In genomic region chr6:33740204-33740608, GRCh38 we compare ENCODE assay signal across 1 cellular context.
TF ChIP-seq lines count a peak whose summit lies in the region.

No MANE protein-coding gene starts in this region.

TF ChIP-seq in HepG2, 621 proteins besides CTCF, POLR2A, EP300 and RAD21 (continues in another document):
- TF ChIP-seq ZBTB4 (CRISPR knock-in tag; IDR thresholded peaks at IDR 0.05; ENCODE audit: borderline replicate concordance): 0 out of 2 replicates have a peak, but pooled peaks have one; percentile 20
- TF ChIP-seq CBX5 (CRISPR knock-in tag; IDR thresholded peaks at IDR 0.05; ENCODE audit: borderline replicate concordance): peak; percentile 90; the same call in 1 of the 2 replicates
- 0 out of 2 replicates have a peak, but pooled peaks have one; percentile 34 for TF ChIP-seq YEATS2 (CRISPR knock-in tag; IDR thresholded peaks at IDR 0.05; ENCODE audit: borderline replicate concordance)
- peak; percentile 82 for TF ChIP-seq ELF1 (CRISPR knock-in tag; IDR thresholded peaks at IDR 0.05)
- TF ChIP-seq GABPB1 (CRISPR knock-in tag; IDR thresholded peaks at IDR 0.05): peak; percentile 64
- TF ChIP-seq ZNF24 (IDR thresholded peaks at IDR 0.05): no peak
- TF ChIP-seq MIER3 (CRISPR knock-in tag; IDR thresholded peaks at IDR 0.05; ENCODE audit: borderline replicate concordance): 0 out of 2 replicates have a peak, but pooled peaks have one; percentile 35
- peak; percentile 74; the same call in 1 of the 2 replicates for TF ChIP-seq ZBTB33 (CRISPR knock-in tag; IDR thresholded peaks at IDR 0.05)
- TF ChIP-seq SALL1 (CRISPR knock-in tag; IDR thresholded peaks at IDR 0.05): 0 out of 2 replicates have a peak, but pooled peaks have one; percentile 31
- TF ChIP-seq YY1 (IDR thresholded peaks at IDR 0.05; ENCODE audit: insufficient read depth, insufficient replicate concordance, low read depth, low read length): no peak
- TF ChIP-seq ZSCAN21 (CRISPR knock-in tag; IDR thresholded peaks at IDR 0.05; ENCODE audit: borderline replicate concordance): 0 out of 2 replicates have a peak, but pooled peaks have one; percentile 27
- no peak for TF ChIP-seq ZNF572 (CRISPR knock-in tag; IDR thresholded peaks at IDR 0.05)
- peak; percentile 86 for TF ChIP-seq ATF3 (CRISPR knock-in tag; IDR thresholded peaks at IDR 0.05)
- peak; percentile 35; the same call in 1 of the 2 replicates for TF ChIP-seq ZNF335 (CRISPR knock-in tag; IDR thresholded peaks at IDR 0.05)
- peak; percentile 43; the same call in 1 of the 2 replicates for TF ChIP-seq ZNF331 (CRISPR knock-in tag; IDR thresholded peaks at IDR 0.05)
- 0 out of 2 replicates have a peak, but pooled peaks have one; percentile 38 for TF ChIP-seq SMAD3 (CRISPR knock-in tag; IDR thresholded peaks at IDR 0.05)
- TF ChIP-seq MAFK (conservative IDR thresholded peaks at IDR 0.05 in 1 of 2, IDR thresholded peaks at IDR 0.05 in 1 of 2; ENCODE audit: low read length in 2 of 2): peak; percentile 18 to 29; a peak in 2 of 4 replicates
- TF ChIP-seq ZNF770 (CRISPR knock-in tag; IDR thresholded peaks at IDR 0.05): peak; percentile 72
- peak; percentile 84 for TF ChIP-seq ETV5 (CRISPR knock-in tag; IDR thresholded peaks at IDR 0.05; ENCODE audit: borderline replicate concordance)
- no peak for TF ChIP-seq MED8 (CRISPR knock-in tag; IDR thresholded peaks at IDR 0.05; ENCODE audit: insufficient replicate concordance)
- TF ChIP-seq KLF9 (CRISPR knock-in tag; IDR thresholded peaks at IDR 0.05; ENCODE audit: low read depth): no peak
- 0 out of 2 replicates have a peak, but pooled peaks have one; percentile 67 for TF ChIP-seq REXO4 (CRISPR knock-in tag; IDR thresholded peaks at IDR 0.05; ENCODE audit: borderline replicate concordance)
- TF ChIP-seq IKZF5 (CRISPR knock-in tag; IDR thresholded peaks at IDR 0.05): 0 out of 2 replicates have a peak, but pooled peaks have one; percentile 38
- peak; percentile 70; the same call in 1 of the 2 replicates for TF ChIP-seq ZNF253 (CRISPR knock-in tag; IDR thresholded peaks at IDR 0.05; ENCODE audit: borderline replicate concordance)
- TF ChIP-seq GABPA (IDR thresholded peaks at IDR 0.05; ENCODE audit: low read depth, low read length): no peak
- TF ChIP-seq GABPA (CRISPR knock-in tag; IDR thresholded peaks at IDR 0.05; ENCODE audit: low read depth): peak; percentile 41
- no peak for TF ChIP-seq ATM (IDR thresholded peaks at IDR 0.05; ENCODE audit: borderline replicate concordance)
- TF ChIP-seq TP53 (CRISPR knock-in tag; conservative IDR thresholded peaks at IDR 0.05): no peak
- no peak for TF ChIP-seq ZBTB40 (IDR thresholded peaks at IDR 0.05)
- peak; percentile 37; the same call in 1 of the 2 replicates for TF ChIP-seq ZBTB40 (CRISPR knock-in tag; IDR thresholded peaks at IDR 0.05)
- TF ChIP-seq NR2F6 (IDR thresholded peaks at IDR 0.05): no peak
- peak; percentile 52; the same call in 1 of the 2 replicates for TF ChIP-seq NR2F6 (CRISPR knock-in tag; IDR thresholded peaks at IDR 0.05)
- TF ChIP-seq ZNF280B (CRISPR knock-in tag; IDR thresholded peaks at IDR 0.05; ENCODE audit: borderline replicate concordance): 0 out of 2 replicates have a peak, but pooled peaks have one; percentile 48
- TF ChIP-seq ZNF644 (CRISPR knock-in tag; IDR thresholded peaks at IDR 0.05; ENCODE audit: low read depth): peak; percentile 82; the same call in 1 of the 2 replicates
- TF ChIP-seq SAP130 (CRISPR knock-in tag; IDR thresholded peaks at IDR 0.05; ENCODE audit: low read depth): 0 out of 2 replicates have a peak, but pooled peaks have one; percentile 38
- TF ChIP-seq ARNT2 (CRISPR knock-in tag; IDR thresholded peaks at IDR 0.05; ENCODE audit: low read depth): 0 out of 2 replicates have a peak, but pooled peaks have one; percentile 34
- TF ChIP-seq ZFX (CRISPR knock-in tag; IDR thresholded peaks at IDR 0.05; ENCODE audit: low read depth): peak; percentile 38; the same call in 1 of the 2 replicates
- 0 out of 2 replicates have a peak, but pooled peaks have one; percentile 21 for TF ChIP-seq RXRB (CRISPR knock-in tag; IDR thresholded peaks at IDR 0.05; ENCODE audit: borderline replicate concordance)
- TF ChIP-seq TGIF2 (CRISPR knock-in tag; IDR thresholded peaks at IDR 0.05): peak; percentile 42; the same call in 1 of the 2 replicates
